ENCODE assay signal across 2 cellular contexts in the genomic region with DNA sequence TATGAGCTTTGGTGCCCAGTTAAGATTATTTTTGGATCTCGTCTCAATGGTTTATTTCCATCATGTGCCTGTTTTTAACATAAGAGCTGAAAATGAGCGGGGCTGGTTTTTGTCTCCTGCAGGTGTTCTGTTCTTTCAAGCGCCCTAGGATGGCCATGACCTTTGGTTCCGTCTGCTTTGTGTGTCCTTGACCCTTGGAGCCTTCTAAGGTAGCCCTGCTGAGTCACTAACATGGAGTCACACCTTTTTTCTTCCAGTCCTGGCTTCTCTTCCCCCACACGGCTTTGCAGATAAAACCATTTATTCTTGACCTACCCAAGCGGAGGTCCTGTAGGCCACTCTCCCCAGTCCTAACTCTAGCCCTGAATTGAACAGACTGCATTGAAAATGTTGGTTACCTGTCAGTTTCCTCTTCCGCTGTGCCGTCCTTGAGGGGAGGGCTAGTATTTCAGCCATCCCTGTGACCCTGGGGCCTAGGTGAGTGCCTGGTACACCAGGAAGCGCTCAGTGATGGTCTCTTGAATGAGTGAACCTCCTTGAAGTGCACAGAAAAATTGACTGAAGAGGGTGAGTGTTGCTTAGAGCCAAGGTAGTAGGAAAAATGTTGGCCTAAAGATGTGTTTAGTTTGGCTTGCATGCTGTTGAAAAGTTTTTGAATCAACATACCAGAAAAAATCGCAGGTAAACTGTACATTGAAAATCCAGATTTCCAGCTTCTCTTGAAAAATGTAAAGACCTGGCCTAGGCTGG.
TF ChIP-seq lines count a peak whose summit lies in the region.

No MANE protein-coding gene starts in this region.

TF ChIP-seq in liver, 16 proteins besides CTCF, POLR2A, EP300 and RAD21:
- TF ChIP-seq, protein P1, sequence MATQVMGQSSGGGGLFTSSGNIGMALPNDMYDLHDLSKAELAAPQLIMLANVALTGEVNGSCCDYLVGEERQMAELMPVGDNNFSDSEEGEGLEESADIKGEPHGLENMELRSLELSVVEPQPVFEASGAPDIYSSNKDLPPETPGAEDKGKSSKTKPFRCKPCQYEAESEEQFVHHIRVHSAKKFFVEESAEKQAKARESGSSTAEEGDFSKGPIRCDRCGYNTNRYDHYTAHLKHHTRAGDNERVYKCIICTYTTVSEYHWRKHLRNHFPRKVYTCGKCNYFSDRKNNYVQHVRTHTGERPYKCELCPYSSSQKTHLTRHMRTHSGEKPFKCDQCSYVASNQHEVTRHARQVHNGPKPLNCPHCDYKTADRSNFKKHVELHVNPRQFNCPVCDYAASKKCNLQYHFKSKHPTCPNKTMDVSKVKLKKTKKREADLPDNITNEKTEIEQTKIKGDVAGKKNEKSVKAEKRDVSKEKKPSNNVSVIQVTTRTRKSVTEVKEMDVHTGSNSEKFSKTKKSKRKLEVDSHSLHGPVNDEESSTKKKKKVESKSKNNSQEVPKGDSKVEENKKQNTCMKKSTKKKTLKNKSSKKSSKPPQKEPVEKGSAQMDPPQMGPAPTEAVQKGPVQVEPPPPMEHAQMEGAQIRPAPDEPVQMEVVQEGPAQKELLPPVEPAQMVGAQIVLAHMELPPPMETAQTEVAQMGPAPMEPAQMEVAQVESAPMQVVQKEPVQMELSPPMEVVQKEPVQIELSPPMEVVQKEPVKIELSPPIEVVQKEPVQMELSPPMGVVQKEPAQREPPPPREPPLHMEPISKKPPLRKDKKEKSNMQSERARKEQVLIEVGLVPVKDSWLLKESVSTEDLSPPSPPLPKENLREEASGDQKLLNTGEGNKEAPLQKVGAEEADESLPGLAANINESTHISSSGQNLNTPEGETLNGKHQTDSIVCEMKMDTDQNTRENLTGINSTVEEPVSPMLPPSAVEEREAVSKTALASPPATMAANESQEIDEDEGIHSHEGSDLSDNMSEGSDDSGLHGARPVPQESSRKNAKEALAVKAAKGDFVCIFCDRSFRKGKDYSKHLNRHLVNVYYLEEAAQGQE (IDR thresholded peaks at IDR 0.05): no peak
- peak; percentile 24 to 38 for TF ChIP-seq HNF4A (conservative IDR thresholded peaks at IDR 0.05)
- TF ChIP-seq JUND (IDR thresholded peaks at IDR 0.05): no peak

TF ChIP-seq in HepG2, 621 proteins besides CTCF, POLR2A, EP300 and RAD21:
- no peak for TF ChIP-seq ZBTB1 (CRISPR knock-in tag; IDR thresholded peaks at IDR 0.05; ENCODE audit: borderline replicate concordance)
- TF ChIP-seq ZNF260 (CRISPR knock-in tag; IDR thresholded peaks at IDR 0.05; ENCODE audit: borderline replicate concordance, low read depth): no peak
- TF ChIP-seq ZNF766 (CRISPR knock-in tag; IDR thresholded peaks at IDR 0.05; ENCODE audit: borderline replicate concordance): no peak
- TF ChIP-seq ZNF234 (CRISPR knock-in tag; conservative IDR thresholded peaks at IDR 0.05): no peak
